In genomic region chr2:111071480-111072143, GRCh38 we compare ENCODE assay signal across 8 cellular contexts. TPM values are rescaled to one million over a fixed set of nuclear protein-coding genes. Genes with fewer than 3 reads are reported as not detected.
DNase-seq lines count a peak whose midpoint lies in the region; ATAC-seq and TF ChIP-seq lines count a peak whose summit lies in the region.

No MANE protein-coding gene starts in this region.

- no peaks in the 10 kb centered on the region for H4K20me1 ChIP-seq in DOHH2 (ENCODE audit: control insufficient read depth, insufficient read depth, low read depth, low read length)

- H3K4me2 ChIP-seq in DOHH2 (ENCODE audit: low read length): peak overlapping the region; percentile 36

- H3K36me3 ChIP-seq in DOHH2 (ENCODE audit: control insufficient read depth, low read length): no peaks in the 10 kb centered on the region
- no peaks in the 10 kb centered on the region for H3K36me3 ChIP-seq in psoas muscle (ENCODE audit: insufficient read depth in 1 of 2, low read depth in 1 of 2)

- 17 to 36% (median 21%) methylated on average over 4 of the region's 4 CpGs for WGBS in psoas muscle, 3 donors

- peaks cover 2% of the 10 kb centered on the region; the same call in 1 of the 2 replicates for H3K9me3 ChIP-seq in DOHH2 (ENCODE audit: control insufficient read depth, insufficient read depth, low read length)
- H3K9me3 ChIP-seq in psoas muscle: peaks cover 7% of the 10 kb centered on the region

- no peaks in the 10 kb centered on the region for H3F3A ChIP-seq in DOHH2 (ENCODE audit: control insufficient read depth, insufficient read depth)

- DNase-seq in NCI-H526 (lab: John Stamatoyannopoulos, UW) (peak; percentile 50 to 59), epithelial cell of esophagus (ENCODE audit: low read depth) (peak; percentile 60), psoas muscle (no peak), NCI-H1930 (lab: John Stamatoyannopoulos, UW) (no peak), NCI-H1105 (lab: John Stamatoyannopoulos, UW) (no peak)
- DNase-seq in effector CD4-positive, alpha-beta T cell: no peak

- ATAC-seq in psoas muscle (peak; percentile 29 to 63 (median 52)), HG03097 (IDR thresholded peaks at IDR 0.05; ENCODE audit: low FRiP score, unreplicated experiment) (no peak)

- H3K27ac ChIP-seq in DOHH2 (ENCODE audit: low read depth, low read length): no peak overlapping the region
- H3K27ac ChIP-seq in psoas muscle: peak overlapping the region; percentile 40

- H3K27me3 ChIP-seq in DOHH2 (ENCODE audit: control insufficient read depth, low read length) (no peaks in the 10 kb centered on the region), psoas muscle (ENCODE audit: insufficient read depth in 3 of 3, low read length in 2 of 3) (no peaks in the 10 kb centered on the region)

- intact Hi-C loops in psoas muscle (cut with DNase I): no loop called here

- H3K4me3 ChIP-seq in DOHH2 (ENCODE audit: low read length): no peak overlapping the region
- H3K4me3 ChIP-seq in epithelial cell of esophagus (ENCODE audit: low read length): no peak overlapping the region
- H3K4me3 ChIP-seq in psoas muscle: no peak overlapping the region

- no peak for TF ChIP-seq CTCF in DOHH2 (IDR thresholded peaks at IDR 0.05; ENCODE audit: low read depth, low read length, poor library complexity, severe bottlenecking)
- TF ChIP-seq CTCF in epithelial cell of esophagus (IDR thresholded peaks at IDR 0.05; ENCODE audit: insufficient read depth, low read depth, low read length, missing control alignments): no peak
- TF ChIP-seq CTCF in psoas muscle (IDR thresholded peaks at IDR 0.05): no peak

- H3K79me2 ChIP-seq in DOHH2 (ENCODE audit: control insufficient read depth, low read length): no peaks in the 10 kb centered on the region

- no peaks in the 10 kb centered on the region for H3K9me2 ChIP-seq in DOHH2 (replicated peaks; ENCODE audit: control insufficient read depth, low read length)

- H3K4me1 ChIP-seq in DOHH2 (ENCODE audit: control insufficient read depth, low read length) (peaks cover 13% of the 10 kb centered on the region), psoas muscle (peaks cover 4% of the 10 kb centered on the region)

RNA-seq across cellular contexts. Expression of gene BCL2L11, which starts 49.1 kb away (rescaled TPM):
- total RNA-seq in psoas muscle: 10 to 100 TPM in 2 of 4 donors, 1 to 10 TPM in 2; 8.2 to 25.4 (median 11.7) TPM
- 1 to 10 TPM; 2.5 to 7.4 (median 4.6) TPM for polyA plus RNA-seq in psoas muscle

Comparison
In these comparisons a context has a peak if more than half of its experiments do, and no peak if none do; other contexts are left out.
1. DNase-seq: peak in NCI-H526 (2 of 2) and epithelial cell of esophagus (single experiment); none in psoas muscle (0 of 2), effector CD4-positive, alpha-beta T cell (single experiment), NCI-H1930 (0 of 2) and NCI-H1105 (single experiment).